In genomic region chr9:89171693-89172092, GRCh38 we compare ENCODE assay signal across 14 cellular contexts. TPM values are rescaled to one million over a fixed set of nuclear protein-coding genes. Genes with fewer than 3 reads are reported as not detected.
DNase-seq lines count a peak whose midpoint lies in the region; ATAC-seq and TF ChIP-seq lines count a peak whose summit lies in the region.
"Had no signal": no experiment of that assay in that cellular context is flagged by ENCODE, and none has a peak within 500 bp of the region (broad histone marks: within the 10 kb centered on the region; RNA-seq: fewer than 3 reads in every experiment).

No MANE protein-coding gene starts in this region.

- TF ChIP-seq RAD21 in neural cell (conservative IDR thresholded peaks at IDR 0.05) = peak; percentile 63

- H3K4me3 ChIP-seq in DND-41 (ENCODE audit: low read depth in 1 of 2, low read length in 2 of 2) = no peak overlapping the region
- no peak overlapping the region for H3K4me3 ChIP-seq in Karpas-422 (ENCODE audit: low read length)
- no peak overlapping the region for H3K4me3 ChIP-seq in astrocyte of the spinal cord (ENCODE audit: low read depth, low read length)
- no peak overlapping the region for H3K4me3 ChIP-seq in neural cell (ENCODE audit: low read length)

- H3K9me3 ChIP-seq in DND-41 (ENCODE audit: insufficient read depth, low read length, severe bottlenecking) (no peaks in the 10 kb centered on the region), Karpas-422 (ENCODE audit: low read length) (no peaks in the 10 kb centered on the region), neural cell (ENCODE audit: low read length) (no peaks in the 10 kb centered on the region)

- H3K9ac ChIP-seq in DND-41 (ENCODE audit: low read depth, low read length) (no peak overlapping the region), Karpas-422 (ENCODE audit: low read length) (no peak overlapping the region), neural cell (ENCODE audit: low read length) (no peak overlapping the region)

- H3K27me3 ChIP-seq in DND-41 (ENCODE audit: insufficient read depth, low read length, poor library complexity) (no peaks in the 10 kb centered on the region), Karpas-422 (ENCODE audit: low read length) (no peaks in the 10 kb centered on the region), neural cell (ENCODE audit: insufficient read depth, low read depth, low read length) (no peaks in the 10 kb centered on the region)

- in situ Hi-C loops in astrocyte of the spinal cord (cut with HindIII; ENCODE audit: low sequenced_read_pairs) = no loop called here

- H3K27ac ChIP-seq in DND-41 (ENCODE audit: low read length) (no peak overlapping the region), Karpas-422 (ENCODE audit: low read length) (no peak overlapping the region), neural cell (ENCODE audit: low read length) (no peak overlapping the region)

- 0 out of 3 replicates have a peak, but pooled peaks have one; percentile 33 for ATAC-seq in DND-41 (ENCODE audit: insufficient read depth, low read depth)
- ATAC-seq: naive thymus-derived CD4-positive, alpha-beta T cell had no signal

- peak; percentile 31 for TF ChIP-seq CTCF in DND-41 (IDR thresholded peaks at IDR 0.05; ENCODE audit: borderline replicate concordance, extremely low read depth, low read length, poor library complexity, severe bottlenecking)
- peak; percentile 4 for TF ChIP-seq CTCF in astrocyte of the spinal cord (IDR thresholded peaks at IDR 0.05; ENCODE audit: low read depth, low read length)
- TF ChIP-seq CTCF in neural cell (IDR thresholded peaks at IDR 0.05; ENCODE audit: poor library complexity, severe bottlenecking) = peak; percentile 49

- H4K20me1 ChIP-seq in DND-41 (ENCODE audit: insufficient read depth, low read length) (peaks cover 3% of the 10 kb centered on the region; the same call in 1 of the 2 replicates), Karpas-422 (ENCODE audit: insufficient read depth, low read depth, low read length) (no peaks in the 10 kb centered on the region), neural cell (ENCODE audit: insufficient read depth) (no peaks in the 10 kb centered on the region)

- peaks cover 7% of the 10 kb centered on the region; the same call in 1 of the 2 replicates for H3K79me2 ChIP-seq in DND-41 (ENCODE audit: insufficient read depth, low read length)
- no peaks in the 10 kb centered on the region for H3K79me2 ChIP-seq in Karpas-422 (ENCODE audit: low read length)
- peaks cover 48% of the 10 kb centered on the region for H3K79me2 ChIP-seq in neural cell (replicated peaks; ENCODE audit: insufficient read depth, low read length)

- H3K9me2 ChIP-seq in Karpas-422 (replicated peaks; ENCODE audit: insufficient read depth, low read length) = no peaks in the 10 kb centered on the region
- H3K9me2 ChIP-seq in neural cell (ENCODE audit: insufficient read depth, low read length) = no peaks in the 10 kb centered on the region

- TF ChIP-seq EP300 in neural cell (conservative IDR thresholded peaks at IDR 0.05; ENCODE audit: poor library complexity, severe bottlenecking) = no peak

- DNase-seq in DND-41 (no peak), Karpas-422 (peak; percentile 46), astrocyte of the spinal cord (ENCODE audit: low read depth, low spot score) (no peak), kidney tubule cell (ENCODE audit: low spot score) (no peak), globus pallidus (ENCODE audit: low spot score) (no peak), C1 segment of cervical spinal cord (lab: John Stamatoyannopoulos, UW) (no peak), mesenteric fat pad (ENCODE audit: low spot score) (no peak)
- DNase-seq: CD8-positive, alpha-beta memory T cell; effector memory CD4-positive, alpha-beta T cell; kidney glomerular epithelial cell; naive thymus-derived CD4-positive, alpha-beta T cell; NCI-H1694 treated with DMSO at 0.1 percent for 48 hours had no signal

- no peaks in the 10 kb centered on the region for H3F3A ChIP-seq in neural cell (ENCODE audit: insufficient read depth, low read length, poor library complexity, severe bottlenecking)

- H3K36me3 ChIP-seq in DND-41 (ENCODE audit: insufficient read depth, low read length) (no peaks in the 10 kb centered on the region), Karpas-422 (ENCODE audit: insufficient read depth, low read length) (no peaks in the 10 kb centered on the region), neural cell (ENCODE audit: insufficient read depth, low read length) (no peaks in the 10 kb centered on the region)

- H3K4me2 ChIP-seq in DND-41 (ENCODE audit: insufficient read depth, low read length) = no peak overlapping the region
- no peak overlapping the region for H3K4me2 ChIP-seq in Karpas-422 (ENCODE audit: low read depth, low read length, poor library complexity, severe bottlenecking)
- H3K4me2 ChIP-seq in neural cell (ENCODE audit: low read length) = no peak overlapping the region

- H2AFZ ChIP-seq in DND-41 (ENCODE audit: low read depth, low read length) (no peak overlapping the region), Karpas-422 (ENCODE audit: low read length) (no peak overlapping the region), neural cell (ENCODE audit: low read depth, low read length) (no peak overlapping the region)

- H3K4me1 ChIP-seq in DND-41 (ENCODE audit: insufficient read depth, low read length) = peaks cover 18% of the 10 kb centered on the region
- H3K4me1 ChIP-seq in Karpas-422 (ENCODE audit: low read length) = no peaks in the 10 kb centered on the region

TF ChIP-seq in neural cell, 6 proteins besides CTCF, POLR2A, EP300 and RAD21:
- TF ChIP-seq, protein P1, sequence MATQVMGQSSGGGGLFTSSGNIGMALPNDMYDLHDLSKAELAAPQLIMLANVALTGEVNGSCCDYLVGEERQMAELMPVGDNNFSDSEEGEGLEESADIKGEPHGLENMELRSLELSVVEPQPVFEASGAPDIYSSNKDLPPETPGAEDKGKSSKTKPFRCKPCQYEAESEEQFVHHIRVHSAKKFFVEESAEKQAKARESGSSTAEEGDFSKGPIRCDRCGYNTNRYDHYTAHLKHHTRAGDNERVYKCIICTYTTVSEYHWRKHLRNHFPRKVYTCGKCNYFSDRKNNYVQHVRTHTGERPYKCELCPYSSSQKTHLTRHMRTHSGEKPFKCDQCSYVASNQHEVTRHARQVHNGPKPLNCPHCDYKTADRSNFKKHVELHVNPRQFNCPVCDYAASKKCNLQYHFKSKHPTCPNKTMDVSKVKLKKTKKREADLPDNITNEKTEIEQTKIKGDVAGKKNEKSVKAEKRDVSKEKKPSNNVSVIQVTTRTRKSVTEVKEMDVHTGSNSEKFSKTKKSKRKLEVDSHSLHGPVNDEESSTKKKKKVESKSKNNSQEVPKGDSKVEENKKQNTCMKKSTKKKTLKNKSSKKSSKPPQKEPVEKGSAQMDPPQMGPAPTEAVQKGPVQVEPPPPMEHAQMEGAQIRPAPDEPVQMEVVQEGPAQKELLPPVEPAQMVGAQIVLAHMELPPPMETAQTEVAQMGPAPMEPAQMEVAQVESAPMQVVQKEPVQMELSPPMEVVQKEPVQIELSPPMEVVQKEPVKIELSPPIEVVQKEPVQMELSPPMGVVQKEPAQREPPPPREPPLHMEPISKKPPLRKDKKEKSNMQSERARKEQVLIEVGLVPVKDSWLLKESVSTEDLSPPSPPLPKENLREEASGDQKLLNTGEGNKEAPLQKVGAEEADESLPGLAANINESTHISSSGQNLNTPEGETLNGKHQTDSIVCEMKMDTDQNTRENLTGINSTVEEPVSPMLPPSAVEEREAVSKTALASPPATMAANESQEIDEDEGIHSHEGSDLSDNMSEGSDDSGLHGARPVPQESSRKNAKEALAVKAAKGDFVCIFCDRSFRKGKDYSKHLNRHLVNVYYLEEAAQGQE (IDR thresholded peaks at IDR 0.05; ENCODE audit: borderline replicate concordance) = no peak
- TF ChIP-seq MXI1 (conservative IDR thresholded peaks at IDR 0.05; ENCODE audit: poor library complexity, severe bottlenecking) = no peak
- no peak for TF ChIP-seq TAF1 (IDR thresholded peaks at IDR 0.05; ENCODE audit: low read depth)
- peak; percentile 52 for TF ChIP-seq SMC3 (conservative IDR thresholded peaks at IDR 0.05; ENCODE audit: poor library complexity)
- TF ChIP-seq POLR2AphosphoS5 (IDR thresholded peaks at IDR 0.05) = no peak

RNA-seq across cellular contexts. Expression of gene SHC3, which starts 6.9 kb away (rescaled TPM):
- 0.04 TPM in 1 of 2 replicates, not detected in the other for total RNA-seq in Karpas-422 (2014; rRNA removed; shearing (Covaris generic); ENCODE audit: low replicate concordance)
- polyA plus RNA-seq in neural cell = 20.1 and 22.9 TPM in 2 replicates
- 53.4 and 54.3 TPM in 2 replicates for polyA minus RNA-seq in neural cell
- 1.8 TPM for total RNA-seq in mesenteric fat pad
- total RNA-seq: CD8-positive, alpha-beta memory T cell; T-helper 1 cell treated with Interleukin-12 subunit alpha and Interleukin-12 subunit beta and Interleukin-4 antibody, amounts not matched to agents 30 ng/mL and 1 ng/mL, for 36 hours had no signal
- polyA plus RNA-seq: CD8-positive, alpha-beta memory T cell; naive thymus-derived CD4-positive, alpha-beta T cell had no signal
